Comparison of ENCODE assay signal across 8 cellular contexts in the genomic region with DNA sequence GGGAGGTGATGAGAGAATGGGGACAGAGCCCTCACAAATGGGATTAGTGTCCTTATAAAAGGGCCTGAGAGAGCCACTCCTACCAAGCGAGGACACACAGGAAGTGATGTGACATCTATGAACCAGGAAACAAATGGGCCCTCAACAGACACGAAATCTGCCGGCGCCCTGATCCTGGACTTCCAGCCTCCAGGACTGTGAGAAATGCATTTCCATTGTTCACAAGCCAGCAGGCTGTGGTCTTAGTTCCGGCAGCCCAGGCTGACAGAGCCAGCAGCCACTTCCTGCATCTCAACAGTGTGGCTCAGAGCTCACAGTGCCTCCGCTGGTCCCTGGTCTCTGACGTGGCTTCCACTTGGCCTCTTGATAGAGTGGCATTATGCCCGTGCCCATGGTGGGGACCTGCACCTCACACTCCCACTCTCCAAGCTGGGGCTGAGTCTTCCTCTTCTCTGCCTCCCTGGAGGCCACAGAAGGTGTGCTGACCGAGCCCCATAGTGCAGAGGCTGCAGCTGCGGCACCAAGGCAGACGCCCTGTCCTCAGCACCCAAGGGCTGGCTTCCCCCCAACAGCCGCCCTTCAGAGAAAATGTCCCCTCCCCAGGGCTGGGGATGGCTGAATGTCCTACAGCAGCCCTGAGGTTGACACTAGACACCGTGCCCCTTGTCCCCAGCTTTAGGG. TPM values are rescaled to one million over a fixed set of nuclear protein-coding genes. Genes with fewer than 3 reads are reported as not detected.
DNase-seq lines count a peak whose midpoint lies in the region; TF ChIP-seq lines count a peak whose summit lies in the region.

No MANE protein-coding gene starts in this region.

- H3K9me3 ChIP-seq in skeletal muscle tissue (ENCODE audit: control insufficient read depth in 3 of 3, low read length in 3 of 3) (no peaks in the 10 kb centered on the region), ascending aorta (no peaks in the 10 kb centered on the region)

- H3K36me3 ChIP-seq in skeletal muscle tissue (ENCODE audit: control insufficient read depth in 3 of 3, insufficient read depth in 3 of 3, low read length in 3 of 3), result no peaks in the 10 kb centered on the region
- H3K36me3 ChIP-seq in ascending aorta, result no peaks in the 10 kb centered on the region

- TF ChIP-seq CTCF in ascending aorta (IDR thresholded peaks at IDR 0.05), result no peak

- DNase-seq in GM19238 (ENCODE audit: insufficient read length, low spot score), result peak; percentile 31
- peak; percentile 54 for DNase-seq in activated CD4-positive, alpha-beta T cell treated with anti-CD3 and anti-CD28 coated beads for 48 hours
- DNase-seq in ecto neural progenitor cell (ENCODE audit: low spot score), result peak; percentile 48
- DNase-seq in ascending aorta (ENCODE audit: low spot score in 2 of 2), result no peak
- no peak for DNase-seq in SK-N-DZ (ENCODE audit: low spot score)
- no peak for DNase-seq in posterior vena cava (ENCODE audit: low spot score)
- DNase-seq in DMS 273 treated with DMSO at 0.1 percent for 48 hours (lab: John Stamatoyannopoulos, UW), result no peak

- H3K4me1 ChIP-seq in skeletal muscle tissue (ENCODE audit: control insufficient read depth in 3 of 3, insufficient read depth in 3 of 3, low read length in 3 of 3) (peaks cover 20 to 45% (median 37%) of the 10 kb centered on the region in 3 donors), ascending aorta (peaks cover 7 to 13% of the 10 kb centered on the region in 2 donors)

- H3K27ac ChIP-seq in skeletal muscle tissue (ENCODE audit: low read depth, low read length), result peak overlapping the region; percentile 56
- H3K27ac ChIP-seq in ascending aorta, result no peak overlapping the region

- intact Hi-C loops in ascending aorta (cut with DNase I), result no loop called here
- intact Hi-C loops in posterior vena cava (cut with DNase I), result no loop called here

- no peak overlapping the region for H3K9ac ChIP-seq in skeletal muscle tissue (ENCODE audit: low read depth in 1 of 3, low read length in 3 of 3)

- no peak overlapping the region for H3K4me3 ChIP-seq in skeletal muscle tissue (ENCODE audit: low read length in 3 of 3)
- H3K4me3 ChIP-seq in ascending aorta, result no peak overlapping the region

- no peaks in the 10 kb centered on the region for H3K27me3 ChIP-seq in skeletal muscle tissue (ENCODE audit: control insufficient read depth in 3 of 3, insufficient read depth in 3 of 3, low read length in 3 of 3)
- H3K27me3 ChIP-seq in ascending aorta, result no peaks in the 10 kb centered on the region

RNA-seq across cellular contexts. Expression of gene ACOT7, which starts 44.9 kb away (rescaled TPM):
- total RNA-seq in skeletal muscle tissue (3.7 TPM), ascending aorta (16.1 TPM), posterior vena cava (10 to 100 TPM; 17.6 to 26.5 TPM)
- 59.5 and 63.2 TPM in 2 replicates for polyA plus RNA-seq in SK-N-DZ (2014; cell fraction: cytosol; rRNA removed)
- 28.3 and 44.8 TPM in 2 replicates for polyA plus RNA-seq in SK-N-DZ (2014; cell fraction: nucleus; rRNA removed)

Comparison
In these comparisons a context has a peak if more than half of its experiments do, and no peak if none do; other contexts are left out.
1. DNase-seq: peak in GM19238 (single experiment), activated CD4-positive, alpha-beta T cell treated with anti-CD3 and anti-CD28 coated beads for 48 hours (single experiment) and ecto neural progenitor cell (single experiment); none in ascending aorta (0 of 2), SK-N-DZ (single experiment), posterior vena cava (single experiment) and DMS 273 treated with DMSO at 0.1 percent for 48 hours (single experiment).